8 cellular contexts compared by ENCODE assay signal in the genomic region with DNA sequence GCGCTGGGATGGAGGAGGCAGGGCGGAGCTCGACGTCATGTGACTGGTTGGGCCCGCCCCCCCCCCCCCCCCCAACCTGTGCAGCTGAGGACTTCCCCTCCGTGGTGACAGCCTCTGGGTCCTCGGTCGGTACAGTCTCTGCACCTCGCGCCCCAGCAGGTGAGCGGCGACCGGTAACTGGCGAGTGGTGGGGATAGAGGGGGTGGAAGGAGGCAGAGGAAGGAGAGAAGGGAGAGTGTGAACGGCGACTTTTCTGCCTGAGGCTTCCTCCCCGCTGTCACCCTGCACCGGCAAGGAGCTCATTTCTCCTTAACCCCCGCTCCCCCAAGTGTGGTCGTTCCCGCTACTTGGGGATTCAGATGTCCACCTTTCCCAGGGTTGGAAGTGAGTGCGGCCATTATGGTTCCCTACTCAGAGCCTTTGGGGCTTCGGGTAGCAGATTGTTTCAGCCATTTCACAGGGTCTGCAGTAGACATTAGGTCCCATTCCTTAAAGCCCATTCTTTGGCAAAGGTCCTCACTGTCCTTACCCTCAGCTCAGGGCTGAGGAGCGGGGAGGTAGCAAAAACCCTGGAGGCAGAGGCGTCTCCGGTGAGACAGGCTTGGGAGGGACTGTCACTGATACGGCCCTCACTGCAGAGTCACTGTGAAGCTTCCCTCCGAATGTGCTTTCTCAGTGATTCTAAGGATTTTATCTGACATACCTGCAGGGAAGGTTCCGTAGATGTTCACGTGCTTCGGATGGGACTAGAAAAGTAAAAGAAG. TPM values are rescaled to one million over a fixed set of nuclear protein-coding genes. Genes with fewer than 3 reads are reported as not detected.
DNase-seq lines count a peak whose midpoint lies in the region; ATAC-seq and TF ChIP-seq lines count a peak whose summit lies in the region.

A gene (plus strand): TSS at position 81 of the 764 bp plus-strand sequence. CDS start 31,719 bp downstream, outside the sequence.

- no peak for TF ChIP-seq CTCF in C4-2B (conservative IDR thresholded peaks at IDR 0.05)
- TF ChIP-seq CTCF in heart right ventricle (IDR thresholded peaks at IDR 0.05), result no peak

- peak within 1 kb of the TSS; percentile 99 for H3K9ac ChIP-seq in SK-N-MC (ENCODE audit: insufficient read length)

- no peaks in the 10 kb centered on the region for H3K9me3 Mint-ChIP-seq in activated naive CD8-positive, alpha-beta T cell (ENCODE audit: low read depth)

- H3K4me1 ChIP-seq in heart right ventricle, result peaks cover 3 to 75% (median 44%) of the 10 kb centered on the region in 9 donors
- H3K4me1 ChIP-seq in aorta (ENCODE audit: control insufficient read depth in 1 of 2, insufficient read depth in 2 of 2, low read length in 2 of 2), result peaks cover 2 to 4% of the 10 kb centered on the region in 2 donors

- H3K27me3 ChIP-seq in heart right ventricle (no peaks in the 10 kb centered on the region), aorta (ENCODE audit: control insufficient read depth in 1 of 2, insufficient read depth in 2 of 2, low read length in 1 of 2) (no peaks in the 10 kb centered on the region)

- peak; percentile 42 for ATAC-seq in GM19035 (IDR thresholded peaks at IDR 0.05; ENCODE audit: unreplicated experiment)
- ATAC-seq in HG03354 (IDR thresholded peaks at IDR 0.05; ENCODE audit: poor library complexity, severe bottlenecking, unreplicated experiment), result peak; percentile 47
- peak; percentile 71 to 90 (median 84) for ATAC-seq in heart right ventricle
- peak; percentile 86 for ATAC-seq in aorta (ENCODE audit: low FRiP score)

- no peaks in the 10 kb centered on the region for H3K27me3 Mint-ChIP-seq in activated naive CD8-positive, alpha-beta T cell

- WGBS in heart right ventricle, 2 donors, result 0% methylated on average over 31 of the region's 31 CpGs
- 1% methylated on average over 30 to 31 of the region's 31 CpGs for WGBS in aorta, 2 donors

- DNase-seq in SK-N-MC (ENCODE audit: low read depth, low spot score) (no peak), heart right ventricle (peak; percentile 10 to 55), pulmonary artery endothelial cell (ENCODE audit: low read depth, low spot score) (no peak), aorta (peak; percentile 78 to 86)

- H3K9me3 ChIP-seq in SK-N-MC (ENCODE audit: low read depth, low read length), result no peaks in the 10 kb centered on the region
- no peaks in the 10 kb centered on the region for H3K9me3 ChIP-seq in heart right ventricle
- H3K9me3 ChIP-seq in aorta (ENCODE audit: control insufficient read depth, low read length), result no peaks in the 10 kb centered on the region

- H3K4me1 Mint-ChIP-seq in activated naive CD8-positive, alpha-beta T cell (ENCODE audit: low read depth), result peaks cover 58% of the 10 kb centered on the region

- H3K36me3 ChIP-seq in SK-N-MC (ENCODE audit: insufficient read depth, low read length), result peaks cover 10% of the 10 kb centered on the region; the same call in 1 of the 2 replicates
- no peaks in the 10 kb centered on the region for H3K36me3 ChIP-seq in heart right ventricle
- H3K36me3 ChIP-seq in aorta (ENCODE audit: control insufficient read depth in 1 of 2, insufficient read depth in 2 of 2, low read length in 1 of 2), result no peaks in the 10 kb centered on the region

- peak within 1 kb of the TSS; percentile 95 for H3K4me3 Mint-ChIP-seq in activated naive CD8-positive, alpha-beta T cell

- H3K36me3 Mint-ChIP-seq in activated naive CD8-positive, alpha-beta T cell, result peaks cover 5% of the 10 kb centered on the region

- intact Hi-C loops in heart right ventricle (cut with DNase I) (loop anchor here in 7 of 10 donors (1.0 to 10.0 kb wide), 8 partner anchors 35 to 310 kb away; a partner anchor contains a TSS), aorta (cut with DNase I) (loop anchor here (1.0 to 10.0 kb wide), 5 partner anchors 35 to 400 kb away; a partner anchor contains a TSS)

- H3K27ac Mint-ChIP-seq in activated naive CD8-positive, alpha-beta T cell, result peak within 1 kb of the TSS; percentile 100

- H3K4me3 ChIP-seq in SK-N-MC (peak within 1 kb of the TSS; percentile 98), heart right ventricle (peak within 1 kb of the TSS; percentile 71 to 97 (median 86)), aorta (ENCODE audit: low read length in 2 of 2) (peak within 1 kb of the TSS; percentile 78 to 98)

- H3K27ac ChIP-seq in C4-2B, result peak within 1 kb of the TSS; percentile 93
- H3K27ac ChIP-seq in SK-N-MC, result peak within 1 kb of the TSS; percentile 100
- H3K27ac ChIP-seq in heart right ventricle, result peak within 1 kb of the TSS; percentile 90 to 100 (median 99)
- H3K27ac ChIP-seq in aorta (ENCODE audit: low read depth in 1 of 2, low read length in 2 of 2), result peak within 1 kb of the TSS; percentile 80 to 94

RNA-seq across cellular contexts. Expression of the gene that starts here (rescaled TPM):
- total RNA-seq in heart right ventricle, result 10 to 100 TPM; 16.1 to 40.8 (median 19.5) TPM
- polyA plus RNA-seq in heart right ventricle, result 1 to 10 TPM; 7.1 to 7.2 TPM
- 113 and 157 TPM in 2 replicates for total RNA-seq in pulmonary artery endothelial cell
- 10 to 100 TPM; 38.4 to 42.7 TPM for total RNA-seq in aorta
- polyA plus RNA-seq in aorta, result 10 to 100 TPM in 1 of 2 donors, 1 to 10 TPM in 1; 8.5 to 11.9 TPM

Comparison
In these comparisons a context has a peak if more than half of its experiments do, and no peak if none do; other contexts are left out.
1. DNase-seq: peak in heart right ventricle (2 of 2) and aorta (2 of 2); none in SK-N-MC (single experiment) and pulmonary artery endothelial cell (single experiment).
2. Peak in every context shown above with its lines, with median percentiles within 50 percentile points of each other: H3K27ac ChIP-seq, ATAC-seq and H3K4me3 ChIP-seq.